In the genomic region with DNA sequence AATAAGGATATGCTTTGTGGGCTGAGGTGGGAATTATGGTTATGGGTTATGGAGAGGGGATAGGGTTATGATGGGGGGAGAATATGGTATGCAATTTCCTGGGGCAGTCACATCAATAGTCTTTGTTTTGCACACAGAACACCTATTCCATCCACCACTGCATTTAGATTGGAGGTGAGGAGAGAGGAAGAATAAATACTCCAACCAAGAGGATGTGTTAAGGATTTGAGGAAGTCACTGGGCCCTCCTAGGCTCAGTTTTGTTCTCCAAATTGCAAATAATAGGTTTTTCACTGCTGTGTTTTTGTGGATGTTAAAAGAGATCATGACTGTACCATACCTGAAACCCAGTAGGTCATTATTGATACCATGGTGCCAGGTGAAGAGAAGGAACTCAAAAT, we compare ENCODE assay signal across 18 cellular contexts. TPM values are rescaled to one million over a fixed set of nuclear protein-coding genes. Genes with fewer than 3 reads are reported as not detected.
DNase-seq lines count a peak whose midpoint lies in the region; ATAC-seq lines count a peak whose summit lies in the region.
"Had no signal": no experiment of that assay in that cellular context is flagged by ENCODE, and none has a peak within 500 bp of the region (broad histone marks: within the 10 kb centered on the region; RNA-seq: fewer than 3 reads in every experiment).

No MANE protein-coding gene starts in this region.

- intact Hi-C loops in activated T-helper 1 cell treated with anti-CD3 and anti-CD28 coated beads, Interleukin-12 subunit alpha, Interleukin-12 subunit beta, Interleukin-2, Interleukin-4 antibody, amounts not matched to agents 30 ng/mL and 10 ng/mL and 1 ng/mL, durations not matched to agents 14 hours and 24 hours and 36 hours (cut with micrococcal nuclease), result loop anchor here (5.0 kb wide), 2 partner anchors 35 to 45 kb away; no protein-coding TSS in a partner anchor

- no peak for ATAC-seq in stimulated activated effector memory CD8-positive, alpha-beta T cell treated with anti-CD3 and anti-CD28 coated beads, Interleukin-12 subunit alpha, Interleukin-12 subunit beta, amount 100 ng/mL, for 72 hours
- ATAC-seq: K562 had no signal

- peak overlapping the region; percentile 89 for H3K4me3 Mint-ChIP-seq in activated naive CD4-positive, alpha-beta T cell treated with anti-CD3 and anti-CD28 coated beads, Interleukin-2, amount 50 U/mL, for 24 hours
- peak overlapping the region in 4 of 7 donors; percentile 8 to 84 (median 63) for H3K4me3 Mint-ChIP-seq in CD8-positive, alpha-beta memory T cell
- H3K4me3 Mint-ChIP-seq in activated T-helper 1 cell treated with anti-CD3 and anti-CD28 coated beads, Interleukin-12 subunit alpha, Interleukin-12 subunit beta, Interleukin-2, Interleukin-4 antibody, amounts not matched to agents 30 ng/mL and 10 ng/mL and 1 ng/mL, durations not matched to agents 14 hours and 24 hours and 36 hours, result no peak overlapping the region
- no peak overlapping the region for H3K4me3 Mint-ChIP-seq in stimulated activated effector memory CD8-positive, alpha-beta T cell treated with anti-CD3 and anti-CD28 coated beads, Interleukin-12 subunit alpha, Interleukin-12 subunit beta, amount 100 ng/mL, for 72 hours
- H3K4me3 Mint-ChIP-seq: B cell had no signal

- no peak overlapping the region for H3K27ac ChIP-seq in CD8-positive, alpha-beta memory T cell (ENCODE audit: low read depth, low read length)

- H3K27ac Mint-ChIP-seq in activated naive CD4-positive, alpha-beta T cell treated with anti-CD3 and anti-CD28 coated beads, Interleukin-2, amount 50 U/mL, for 24 hours, result peak overlapping the region; percentile 93
- peak overlapping the region in 6 of 8 donors; percentile 56 to 92 (median 76) for H3K27ac Mint-ChIP-seq in CD8-positive, alpha-beta memory T cell
- peak overlapping the region; percentile 49 for H3K27ac Mint-ChIP-seq in activated T-helper 1 cell treated with anti-CD3 and anti-CD28 coated beads, Interleukin-12 subunit alpha, Interleukin-12 subunit beta, Interleukin-2, Interleukin-4 antibody, amounts not matched to agents 30 ng/mL and 10 ng/mL and 1 ng/mL, durations not matched to agents 14 hours and 24 hours and 36 hours
- peak overlapping the region; percentile 11 for H3K27ac Mint-ChIP-seq in stimulated activated effector memory CD8-positive, alpha-beta T cell treated with anti-CD3 and anti-CD28 coated beads, Interleukin-12 subunit alpha, Interleukin-12 subunit beta, amount 100 ng/mL, for 72 hours
- H3K27ac Mint-ChIP-seq: B cell had no signal

- H3K9me3 ChIP-seq in CD8-positive, alpha-beta memory T cell (ENCODE audit: low read length), result no peaks in the 10 kb centered on the region
- H3K9me3 ChIP-seq: HAP-1 had no signal

- peaks cover 6% of the 10 kb centered on the region for H3K9me3 Mint-ChIP-seq in activated naive CD4-positive, alpha-beta T cell treated with anti-CD3 and anti-CD28 coated beads, Interleukin-2, amount 50 U/mL, for 24 hours
- peaks cover 4 to 13% (median 10%) of the 10 kb centered on the region in 5 donors for H3K9me3 Mint-ChIP-seq in CD8-positive, alpha-beta memory T cell
- peaks cover 25% of the 10 kb centered on the region for H3K9me3 Mint-ChIP-seq in activated T-helper 1 cell treated with anti-CD3 and anti-CD28 coated beads, Interleukin-12 subunit alpha, Interleukin-12 subunit beta, Interleukin-2, Interleukin-4 antibody, amounts not matched to agents 30 ng/mL and 10 ng/mL and 1 ng/mL, durations not matched to agents 14 hours and 24 hours and 36 hours
- H3K9me3 Mint-ChIP-seq in stimulated activated effector memory CD8-positive, alpha-beta T cell treated with anti-CD3 and anti-CD28 coated beads, Interleukin-12 subunit alpha, Interleukin-12 subunit beta, amount 100 ng/mL, for 72 hours, result peaks cover under 1% of the 10 kb centered on the region

- no peaks in the 10 kb centered on the region for H3K36me3 ChIP-seq in CD8-positive, alpha-beta memory T cell (ENCODE audit: insufficient read depth, low read length)
- H3K36me3 ChIP-seq: HAP-1 had no signal

- CTCF ChIA-PET in CD8-positive, alpha-beta memory T cell (lab: Charles Lee), result interaction anchor here (1.1 kb wide), 1 partner anchor 131 kb away, joined by 3 read pairs; no protein-coding TSS in a partner anchor

- no peak for DNase-seq in activated naive CD4-positive, alpha-beta T cell treated with anti-CD3 and anti-CD28 coated beads, Interleukin-2, amount 50 U/mL, for 16 hours
- no peak for DNase-seq in CD8-positive, alpha-beta memory T cell
- DNase-seq in activated T-helper 1 cell treated with anti-CD3 and anti-CD28 coated beads, Interleukin-12 subunit alpha, Interleukin-12 subunit beta, Interleukin-2, Interleukin-4 antibody, amounts not matched to agents 30 ng/mL and 10 ng/mL and 1 ng/mL, durations not matched to agents 14 hours and 24 hours and 36 hours (ENCODE audit: low spot score), result no peak
- DNase-seq in stimulated activated effector memory CD8-positive, alpha-beta T cell treated with anti-CD3 and anti-CD28 coated beads, Interleukin-12 subunit alpha, Interleukin-12 subunit beta, amount 100 ng/mL, for 72 hours (ENCODE audit: low spot score in 2 of 2), result no peak
- DNase-seq in SHP77 (lab: John Stamatoyannopoulos, UW) (no peak), amygdala (lab: John Stamatoyannopoulos, UW) (no peak)
- DNase-seq: GF-D8, NCI-H1092, NCI-H1694 treated with DMSO at 0.1 percent for 48 hours, NCI-H2107, NCI-H2227 treated with DMSO at 0.1 percent for 48 hours, NCI-H524 had no signal

- H3K27me3 Mint-ChIP-seq in activated naive CD4-positive, alpha-beta T cell treated with anti-CD3 and anti-CD28 coated beads, Interleukin-2, amount 50 U/mL, for 24 hours, result no peaks in the 10 kb centered on the region
- no peaks in the 10 kb centered on the region for H3K27me3 Mint-ChIP-seq in CD8-positive, alpha-beta memory T cell
- no peaks in the 10 kb centered on the region for H3K27me3 Mint-ChIP-seq in activated T-helper 1 cell treated with anti-CD3 and anti-CD28 coated beads, Interleukin-12 subunit alpha, Interleukin-12 subunit beta, Interleukin-2, Interleukin-4 antibody, amounts not matched to agents 30 ng/mL and 10 ng/mL and 1 ng/mL, durations not matched to agents 14 hours and 24 hours and 36 hours (ENCODE audit: insufficient read depth)

- H3K4me1 ChIP-seq in CD8-positive, alpha-beta memory T cell (ENCODE audit: insufficient read depth, low read length), result peaks cover 38% of the 10 kb centered on the region
- H3K4me1 ChIP-seq: HAP-1 had no signal

- H3K27me3 ChIP-seq in CD8-positive, alpha-beta memory T cell (ENCODE audit: insufficient read depth, low read length, poor library complexity, severe bottlenecking), result no peaks in the 10 kb centered on the region

- H3K4me3 ChIP-seq in CD8-positive, alpha-beta memory T cell (ENCODE audit: low read length), result peak overlapping the region; percentile 65
- H3K4me3 ChIP-seq: HAP-1, K562 had no signal

- peaks cover 43% of the 10 kb centered on the region for H3K36me3 Mint-ChIP-seq in activated naive CD4-positive, alpha-beta T cell treated with anti-CD3 and anti-CD28 coated beads, Interleukin-2, amount 50 U/mL, for 24 hours
- peaks cover 3 to 16% (median 5%) of the 10 kb centered on the region in 3 donors for H3K36me3 Mint-ChIP-seq in CD8-positive, alpha-beta memory T cell
- H3K36me3 Mint-ChIP-seq in activated T-helper 1 cell treated with anti-CD3 and anti-CD28 coated beads, Interleukin-12 subunit alpha, Interleukin-12 subunit beta, Interleukin-2, Interleukin-4 antibody, amounts not matched to agents 30 ng/mL and 10 ng/mL and 1 ng/mL, durations not matched to agents 14 hours and 24 hours and 36 hours (ENCODE audit: low read depth), result peaks cover 23% of the 10 kb centered on the region
- H3K36me3 Mint-ChIP-seq in stimulated activated effector memory CD8-positive, alpha-beta T cell treated with anti-CD3 and anti-CD28 coated beads, Interleukin-12 subunit alpha, Interleukin-12 subunit beta, amount 100 ng/mL, for 72 hours, result no peaks in the 10 kb centered on the region

- POLR2A ChIA-PET in CD8-positive, alpha-beta memory T cell (lab: Charles Lee), result no interaction called here

- H3K4me1 Mint-ChIP-seq in activated naive CD4-positive, alpha-beta T cell treated with anti-CD3 and anti-CD28 coated beads, Interleukin-2, amount 50 U/mL, for 24 hours, result peaks cover 81% of the 10 kb centered on the region
- peaks cover 40 to 63% (median 60%) of the 10 kb centered on the region in 3 donors for H3K4me1 Mint-ChIP-seq in CD8-positive, alpha-beta memory T cell
- H3K4me1 Mint-ChIP-seq in activated T-helper 1 cell treated with anti-CD3 and anti-CD28 coated beads, Interleukin-12 subunit alpha, Interleukin-12 subunit beta, Interleukin-2, Interleukin-4 antibody, amounts not matched to agents 30 ng/mL and 10 ng/mL and 1 ng/mL, durations not matched to agents 14 hours and 24 hours and 36 hours (ENCODE audit: low read depth), result peaks cover 60% of the 10 kb centered on the region
- H3K4me1 Mint-ChIP-seq in stimulated activated effector memory CD8-positive, alpha-beta T cell treated with anti-CD3 and anti-CD28 coated beads, Interleukin-12 subunit alpha, Interleukin-12 subunit beta, amount 100 ng/mL, for 72 hours, result peaks cover 26% of the 10 kb centered on the region
- H3K4me1 Mint-ChIP-seq: B cell had no signal

RNA-seq across cellular contexts. Expression of gene SIRPG, which starts 29.5 kb away (rescaled TPM):
- 10 to 100 TPM in 1 of 2 experiments, 1 to 10 TPM in 1; 9.3 to 11.7 TPM for total RNA-seq in CD8-positive, alpha-beta memory T cell
- polyA plus RNA-seq in CD8-positive, alpha-beta memory T cell, result 149 TPM
- total RNA-seq in activated T-helper 1 cell treated with anti-CD3 and anti-CD28 coated beads, Interleukin-12 subunit alpha, Interleukin-12 subunit beta, Interleukin-2, Interleukin-4 antibody, amounts not matched to agents 30 ng/mL and 10 ng/mL and 1 ng/mL, durations not matched to agents 14 hours and 24 hours and 36 hours, result 31.8 and 34.6 TPM in 2 replicates
- total RNA-seq: B cell, Daoy, K562 had no signal
- polyA plus RNA-seq: AG04450, K562 had no signal

Comparison
In these comparisons a context has a peak if more than half of its experiments do, and no peak if none do; other contexts are left out.
1. H3K27ac Mint-ChIP-seq: peak in every context shown above with its lines; median percentile 93 in activated naive CD4-positive, alpha-beta T cell treated with anti-CD3 and anti-CD28 coated beads, Interleukin-2, amount 50 U/mL, for 24 hours; 76 in CD8-positive, alpha-beta memory T cell; 49 in activated T-helper 1 cell treated with anti-CD3 and anti-CD28 coated beads, Interleukin-12 subunit alpha, Interleukin-12 subunit beta, Interleukin-2, Interleukin-4 antibody, amounts not matched to agents 30 ng/mL and 10 ng/mL and 1 ng/mL, durations not matched to agents 14 hours and 24 hours and 36 hours; 11 in stimulated activated effector memory CD8-positive, alpha-beta T cell treated with anti-CD3 and anti-CD28 coated beads, Interleukin-12 subunit alpha, Interleukin-12 subunit beta, amount 100 ng/mL, for 72 hours.
2. H3K4me3 Mint-ChIP-seq: peak in activated naive CD4-positive, alpha-beta T cell treated with anti-CD3 and anti-CD28 coated beads, Interleukin-2, amount 50 U/mL, for 24 hours (single experiment) and CD8-positive, alpha-beta memory T cell (4 of 7); none in activated T-helper 1 cell treated with anti-CD3 and anti-CD28 coated beads, Interleukin-12 subunit alpha, Interleukin-12 subunit beta, Interleukin-2, Interleukin-4 antibody, amounts not matched to agents 30 ng/mL and 10 ng/mL and 1 ng/mL, durations not matched to agents 14 hours and 24 hours and 36 hours (single experiment) and stimulated activated effector memory CD8-positive, alpha-beta T cell treated with anti-CD3 and anti-CD28 coated beads, Interleukin-12 subunit alpha, Interleukin-12 subunit beta, amount 100 ng/mL, for 72 hours (single experiment).